1 cellular context compared by ENCODE assay signal in the genomic region with DNA sequence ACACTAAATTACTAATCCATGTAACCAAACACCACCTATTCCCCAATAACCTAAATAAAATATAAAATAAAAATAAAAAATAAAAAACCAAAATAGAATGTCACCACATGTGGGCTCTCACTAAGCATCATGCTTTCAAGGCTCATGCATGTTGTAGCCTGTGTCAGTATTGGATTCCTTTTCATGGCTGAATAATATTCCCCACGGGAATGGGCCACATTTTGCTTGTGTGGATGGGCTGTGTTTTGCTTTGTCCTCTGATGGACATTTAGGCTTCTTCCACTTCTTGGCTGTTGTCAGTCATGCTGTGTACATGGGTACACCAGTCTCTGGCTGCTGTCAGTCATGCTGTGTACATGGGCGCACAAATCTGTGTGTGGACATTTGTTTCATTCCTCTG.
TF ChIP-seq lines count a peak whose summit lies in the region.

No MANE protein-coding gene starts in this region.

TF ChIP-seq in H1, 55 proteins besides CTCF, POLR2A, EP300 and RAD21:
- TF ChIP-seq CEBPB (IDR thresholded peaks at IDR 0.05; ENCODE audit: low read depth, low read length) (no peak), TEAD4 (IDR thresholded peaks at IDR 0.05; ENCODE audit: low read depth, low read length) (no peak), CHD1 (IDR thresholded peaks at IDR 0.05; ENCODE audit: low read depth, low read length) (no peak), CHD2 (IDR thresholded peaks at IDR 0.05; ENCODE audit: low read length) (no peak), JUND (IDR thresholded peaks at IDR 0.05; ENCODE audit: low read length) (no peak), BRCA1 (IDR thresholded peaks at IDR 0.05; ENCODE audit: low read depth, low read length) (no peak), HDAC6 (IDR thresholded peaks at IDR 0.05; ENCODE audit: low read depth, low read length) (no peak), TBP (IDR thresholded peaks at IDR 0.05; ENCODE audit: low read depth, low read length) (no peak), KDM5A (IDR thresholded peaks at IDR 0.05; ENCODE audit: low read length) (no peak), POU5F1 (IDR thresholded peaks at IDR 0.05; ENCODE audit: low read depth, low read length) (no peak), EZH2 (IDR thresholded peaks at IDR 0.05; ENCODE audit: low read depth, low read length, severe bottlenecking) (no peak), TAF7 (optimal IDR thresholded peaks at IDR 0.05; ENCODE audit: borderline replicate concordance, low read depth, low read length) (no peak)
- TF ChIP-seq, protein P1, sequence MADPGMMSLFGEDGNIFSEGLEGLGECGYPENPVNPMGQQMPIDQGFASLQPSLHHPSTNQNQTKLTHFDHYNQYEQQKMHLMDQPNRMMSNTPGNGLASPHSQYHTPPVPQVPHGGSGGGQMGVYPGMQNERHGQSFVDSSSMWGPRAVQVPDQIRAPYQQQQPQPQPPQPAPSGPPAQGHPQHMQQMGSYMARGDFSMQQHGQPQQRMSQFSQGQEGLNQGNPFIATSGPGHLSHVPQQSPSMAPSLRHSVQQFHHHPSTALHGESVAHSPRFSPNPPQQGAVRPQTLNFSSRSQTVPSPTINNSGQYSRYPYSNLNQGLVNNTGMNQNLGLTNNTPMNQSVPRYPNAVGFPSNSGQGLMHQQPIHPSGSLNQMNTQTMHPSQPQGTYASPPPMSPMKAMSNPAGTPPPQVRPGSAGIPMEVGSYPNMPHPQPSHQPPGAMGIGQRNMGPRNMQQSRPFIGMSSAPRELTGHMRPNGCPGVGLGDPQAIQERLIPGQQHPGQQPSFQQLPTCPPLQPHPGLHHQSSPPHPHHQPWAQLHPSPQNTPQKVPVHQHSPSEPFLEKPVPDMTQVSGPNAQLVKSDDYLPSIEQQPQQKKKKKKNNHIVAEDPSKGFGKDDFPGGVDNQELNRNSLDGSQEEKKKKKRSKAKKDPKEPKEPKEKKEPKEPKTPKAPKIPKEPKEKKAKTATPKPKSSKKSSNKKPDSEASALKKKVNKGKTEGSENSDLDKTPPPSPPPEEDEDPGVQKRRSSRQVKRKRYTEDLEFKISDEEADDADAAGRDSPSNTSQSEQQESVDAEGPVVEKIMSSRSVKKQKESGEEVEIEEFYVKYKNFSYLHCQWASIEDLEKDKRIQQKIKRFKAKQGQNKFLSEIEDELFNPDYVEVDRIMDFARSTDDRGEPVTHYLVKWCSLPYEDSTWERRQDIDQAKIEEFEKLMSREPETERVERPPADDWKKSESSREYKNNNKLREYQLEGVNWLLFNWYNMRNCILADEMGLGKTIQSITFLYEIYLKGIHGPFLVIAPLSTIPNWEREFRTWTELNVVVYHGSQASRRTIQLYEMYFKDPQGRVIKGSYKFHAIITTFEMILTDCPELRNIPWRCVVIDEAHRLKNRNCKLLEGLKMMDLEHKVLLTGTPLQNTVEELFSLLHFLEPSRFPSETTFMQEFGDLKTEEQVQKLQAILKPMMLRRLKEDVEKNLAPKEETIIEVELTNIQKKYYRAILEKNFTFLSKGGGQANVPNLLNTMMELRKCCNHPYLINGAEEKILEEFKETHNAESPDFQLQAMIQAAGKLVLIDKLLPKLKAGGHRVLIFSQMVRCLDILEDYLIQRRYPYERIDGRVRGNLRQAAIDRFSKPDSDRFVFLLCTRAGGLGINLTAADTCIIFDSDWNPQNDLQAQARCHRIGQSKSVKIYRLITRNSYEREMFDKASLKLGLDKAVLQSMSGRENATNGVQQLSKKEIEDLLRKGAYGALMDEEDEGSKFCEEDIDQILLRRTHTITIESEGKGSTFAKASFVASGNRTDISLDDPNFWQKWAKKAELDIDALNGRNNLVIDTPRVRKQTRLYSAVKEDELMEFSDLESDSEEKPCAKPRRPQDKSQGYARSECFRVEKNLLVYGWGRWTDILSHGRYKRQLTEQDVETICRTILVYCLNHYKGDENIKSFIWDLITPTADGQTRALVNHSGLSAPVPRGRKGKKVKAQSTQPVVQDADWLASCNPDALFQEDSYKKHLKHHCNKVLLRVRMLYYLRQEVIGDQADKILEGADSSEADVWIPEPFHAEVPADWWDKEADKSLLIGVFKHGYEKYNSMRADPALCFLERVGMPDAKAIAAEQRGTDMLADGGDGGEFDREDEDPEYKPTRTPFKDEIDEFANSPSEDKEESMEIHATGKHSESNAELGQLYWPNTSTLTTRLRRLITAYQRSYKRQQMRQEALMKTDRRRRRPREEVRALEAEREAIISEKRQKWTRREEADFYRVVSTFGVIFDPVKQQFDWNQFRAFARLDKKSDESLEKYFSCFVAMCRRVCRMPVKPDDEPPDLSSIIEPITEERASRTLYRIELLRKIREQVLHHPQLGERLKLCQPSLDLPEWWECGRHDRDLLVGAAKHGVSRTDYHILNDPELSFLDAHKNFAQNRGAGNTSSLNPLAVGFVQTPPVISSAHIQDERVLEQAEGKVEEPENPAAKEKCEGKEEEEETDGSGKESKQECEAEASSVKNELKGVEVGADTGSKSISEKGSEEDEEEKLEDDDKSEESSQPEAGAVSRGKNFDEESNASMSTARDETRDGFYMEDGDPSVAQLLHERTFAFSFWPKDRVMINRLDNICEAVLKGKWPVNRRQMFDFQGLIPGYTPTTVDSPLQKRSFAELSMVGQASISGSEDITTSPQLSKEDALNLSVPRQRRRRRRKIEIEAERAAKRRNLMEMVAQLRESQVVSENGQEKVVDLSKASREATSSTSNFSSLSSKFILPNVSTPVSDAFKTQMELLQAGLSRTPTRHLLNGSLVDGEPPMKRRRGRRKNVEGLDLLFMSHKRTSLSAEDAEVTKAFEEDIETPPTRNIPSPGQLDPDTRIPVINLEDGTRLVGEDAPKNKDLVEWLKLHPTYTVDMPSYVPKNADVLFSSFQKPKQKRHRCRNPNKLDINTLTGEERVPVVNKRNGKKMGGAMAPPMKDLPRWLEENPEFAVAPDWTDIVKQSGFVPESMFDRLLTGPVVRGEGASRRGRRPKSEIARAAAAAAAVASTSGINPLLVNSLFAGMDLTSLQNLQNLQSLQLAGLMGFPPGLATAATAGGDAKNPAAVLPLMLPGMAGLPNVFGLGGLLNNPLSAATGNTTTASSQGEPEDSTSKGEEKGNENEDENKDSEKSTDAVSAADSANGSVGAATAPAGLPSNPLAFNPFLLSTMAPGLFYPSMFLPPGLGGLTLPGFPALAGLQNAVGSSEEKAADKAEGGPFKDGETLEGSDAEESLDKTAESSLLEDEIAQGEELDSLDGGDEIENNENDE (IDR thresholded peaks at IDR 0.05; ENCODE audit: insufficient replicate concordance, low read length), result no peak
- TF ChIP-seq, protein P2, sequence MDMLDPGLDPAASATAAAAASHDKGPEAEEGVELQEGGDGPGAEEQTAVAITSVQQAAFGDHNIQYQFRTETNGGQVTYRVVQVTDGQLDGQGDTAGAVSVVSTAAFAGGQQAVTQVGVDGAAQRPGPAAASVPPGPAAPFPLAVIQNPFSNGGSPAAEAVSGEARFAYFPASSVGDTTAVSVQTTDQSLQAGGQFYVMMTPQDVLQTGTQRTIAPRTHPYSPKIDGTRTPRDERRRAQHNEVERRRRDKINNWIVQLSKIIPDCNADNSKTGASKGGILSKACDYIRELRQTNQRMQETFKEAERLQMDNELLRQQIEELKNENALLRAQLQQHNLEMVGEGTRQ (IDR thresholded peaks at IDR 0.05; ENCODE audit: low read length), result no peak
